1 cellular context compared by ENCODE assay signal in genomic region chr12:56522486-56523193, GRCh38.
TF ChIP-seq lines count a peak whose summit lies in the region.

No MANE protein-coding gene starts in this region.

TF ChIP-seq in H1, 55 proteins besides CTCF, POLR2A, EP300 and RAD21:
- TF ChIP-seq PHF8 (conservative IDR thresholded peaks at IDR 0.05; ENCODE audit: low read depth, low read length) (no peak), MAX (IDR thresholded peaks at IDR 0.05) (no peak), SP2 (IDR thresholded peaks at IDR 0.05; ENCODE audit: low read length) (no peak), HDAC6 (IDR thresholded peaks at IDR 0.05; ENCODE audit: low read depth, low read length) (no peak), KDM1A (IDR thresholded peaks at IDR 0.05; ENCODE audit: borderline replicate concordance, low read length) (no peak), TAF7 (optimal IDR thresholded peaks at IDR 0.05; ENCODE audit: borderline replicate concordance, low read depth, low read length) (no peak), FOSL1 (IDR thresholded peaks at IDR 0.05; ENCODE audit: insufficient read depth, low read depth, low read length) (no peak), USF2 (IDR thresholded peaks at IDR 0.05; ENCODE audit: low read length) (no peak), TCF12 (IDR thresholded peaks at IDR 0.05; ENCODE audit: low read depth, low read length) (no peak), CHD2 (IDR thresholded peaks at IDR 0.05; ENCODE audit: low read length) (no peak), GTF2F1 (IDR thresholded peaks at IDR 0.05; ENCODE audit: borderline replicate concordance, low read depth, low read length) (no peak), CEBPB (IDR thresholded peaks at IDR 0.05; ENCODE audit: low read depth, low read length) (no peak), KDM4A (IDR thresholded peaks at IDR 0.05; ENCODE audit: low read depth, low read length, severe bottlenecking) (no peak)
